25 cellular contexts compared by ENCODE assay signal in genomic region chr3:27536451-27536850, GRCh38. TPM values are rescaled to one million over a fixed set of nuclear protein-coding genes. Genes with fewer than 3 reads are reported as not detected.
A peak's percentile ranks its signal among the peaks of the same experiment; 100 is the strongest.
DNase-seq lines count a peak whose midpoint lies in the region; ATAC-seq and TF ChIP-seq lines count a peak whose summit lies in the region.
"Had no signal": no experiment of that assay in that cellular context is flagged by ENCODE, and none has a peak within 500 bp of the region (broad histone marks: within the 10 kb centered on the region; RNA-seq: fewer than 3 reads in every experiment).

No MANE protein-coding gene starts in this region.

- TF ChIP-seq CTCF in AG04450 (IDR thresholded peaks at IDR 0.05; ENCODE audit: low read depth, low read length), result no peak
- TF ChIP-seq CTCF in PC-9 (conservative IDR thresholded peaks at IDR 0.05), result no peak
- TF ChIP-seq CTCF in osteocyte (IDR thresholded peaks at IDR 0.05), result no peak

- H3K27ac ChIP-seq in AG04450 (ENCODE audit: low read depth, low read length) (peak overlapping the region; percentile 62), PC-9 (peak overlapping the region; percentile 95), epithelial cell of prostate (peak overlapping the region; percentile 98)
- H3K27ac ChIP-seq: BLaER1, colonic mucosa had no signal

- CTCF ChIA-PET in AG04450 (lab: Charles Lee) (interaction anchor here (0.5 to 2.0 kb wide), 3 partner anchors 66 to 144 kb away, joined by 3 to 15 read pairs (median 5); no protein-coding TSS in a partner anchor), PC-9 (lab: Charles Lee) (no interaction called here)

- H3K27me3 ChIP-seq in AG04450 (ENCODE audit: control insufficient read depth, insufficient read depth, low read length) (no peaks in the 10 kb centered on the region), PC-9 (ENCODE audit: insufficient read depth, low read depth) (no peaks in the 10 kb centered on the region), H7 (ENCODE audit: control insufficient read depth, insufficient read depth, low read length) (no peaks in the 10 kb centered on the region)
- H3K27me3 ChIP-seq: BLaER1, colonic mucosa, esophagus muscularis mucosa had no signal

- H3K9me3 Mint-ChIP-seq in osteocyte (ENCODE audit: unreplicated experiment), result no peaks in the 10 kb centered on the region
- H3K9me3 Mint-ChIP-seq: effector memory CD8-positive, alpha-beta T cell had no signal

- H4K20me1 ChIP-seq in PC-9 (ENCODE audit: insufficient read depth), result no peaks in the 10 kb centered on the region
- H4K20me1 ChIP-seq: BLaER1 had no signal

- H3K27me3 Mint-ChIP-seq in osteocyte (ENCODE audit: unreplicated experiment) (no peaks in the 10 kb centered on the region), T-helper 17 cell (no peaks in the 10 kb centered on the region)
- H3K27me3 Mint-ChIP-seq: brain; effector memory CD8-positive, alpha-beta T cell; progenitor cell of endocrine pancreas had no signal

- H3K4me2 ChIP-seq in PC-9, result peak overlapping the region; percentile 64
- H3K4me2 ChIP-seq: BLaER1 had no signal

- peak overlapping the region; percentile 99 for H3K27ac Mint-ChIP-seq in osteocyte (ENCODE audit: unreplicated experiment)
- H3K27ac Mint-ChIP-seq in T-helper 17 cell, result no peak overlapping the region
- H3K27ac Mint-ChIP-seq: effector memory CD8-positive, alpha-beta T cell; progenitor cell of endocrine pancreas had no signal

- no peak for DNase-seq in AG04450 (ENCODE audit: low read depth, low spot score)
- DNase-seq in PC-9, result no peak
- no peak for DNase-seq in epithelial cell of prostate (ENCODE audit: low read depth, low spot score)
- DNase-seq in osteocyte (ENCODE audit: extremely low spot score, unreplicated experiment), result no peak
- DNase-seq in T-helper 17 cell, result no peak
- DNase-seq in H7, result no peak
- DNase-seq in HK-2 (ENCODE audit: unreplicated experiment), result no peak
- DNase-seq: activated CD4-positive, alpha-beta T cell treated with anti-CD3 and anti-CD28 coated beads for 1 hour; activated gamma-delta T cell; activated T-cell treated with anti-CD3 and anti-CD28 coated beads, Interleukin-2, amount 50 U/mL, for 1 hour; Caco-2; colonic mucosa; DMS79 treated with DMSO at 0.1 percent for 48 hours; effector memory CD8-positive, alpha-beta T cell; NCI-H1092; NCI-H187 treated with DMSO at 0.1 percent for 48 hours; NCI-H774; OCI-M1; stimulated activated CD4-positive, alpha-beta T cell treated with anti-CD3 and anti-CD28 coated beads, Interleukin-2, amount 100 ng/mL, for 24 hours had no signal

- H3K36me3 Mint-ChIP-seq in osteocyte (ENCODE audit: unreplicated experiment), result no peaks in the 10 kb centered on the region
- H3K36me3 Mint-ChIP-seq in T-helper 17 cell (ENCODE audit: low read depth), result peaks cover 3% of the 10 kb centered on the region
- H3K36me3 Mint-ChIP-seq: brain had no signal

- peaks cover 49% of the 10 kb centered on the region for H3F3A ChIP-seq in PC-9 (ENCODE audit: insufficient read depth, low read depth)

- H3K9me2 ChIP-seq in PC-9 (ENCODE audit: insufficient read depth), result no peaks in the 10 kb centered on the region

- peaks cover 54% of the 10 kb centered on the region for H3K4me1 ChIP-seq in PC-9 (replicated peaks; ENCODE audit: insufficient read depth)
- H3K4me1 ChIP-seq: colonic mucosa had no signal

- H3K79me2 ChIP-seq in PC-9 (ENCODE audit: low read depth), result no peaks in the 10 kb centered on the region

- POLR2A ChIA-PET in AG04450 (lab: Yijun Ruan, JAX), result no interaction called here
- POLR2A ChIA-PET in PC-9 (lab: Charles Lee; ENCODE audit: unreplicated experiment), result interaction anchor here (0.5 kb wide), 1 partner anchor 33 kb away, joined by 3 read pairs; no protein-coding TSS in a partner anchor

- peaks cover 47% of the 10 kb centered on the region for H3K4me1 Mint-ChIP-seq in osteocyte (ENCODE audit: unreplicated experiment)
- H3K4me1 Mint-ChIP-seq in T-helper 17 cell, result peaks cover 13% of the 10 kb centered on the region

- no TSS peak for BruUV-seq in PC-9 (replicated peaks; lab: Mats Ljungman, UMichigan)

- H3K4me3 ChIP-seq in AG04450 (ENCODE audit: low read depth, low read length), result no peak overlapping the region
- H3K4me3 ChIP-seq in PC-9, result no peak overlapping the region
- no peak overlapping the region for H3K4me3 ChIP-seq in H7 (ENCODE audit: insufficient read depth, low read depth, low read length)
- H3K4me3 ChIP-seq: BLaER1, colonic mucosa, esophagus muscularis mucosa, skin epidermis had no signal

- H3K9me3 ChIP-seq in AG04450 (ENCODE audit: control insufficient read depth, insufficient read depth, low read length) (no peaks in the 10 kb centered on the region), PC-9 (ENCODE audit: insufficient read depth, low read depth) (no peaks in the 10 kb centered on the region), T-helper 17 cell (ENCODE audit: control insufficient read depth, low read length, poor library complexity, severe bottlenecking) (no peaks in the 10 kb centered on the region)
- H3K9me3 ChIP-seq: BLaER1, Caco-2, colonic mucosa, esophagus muscularis mucosa had no signal

- H2AFZ ChIP-seq in PC-9, result no peak overlapping the region

- ATAC-seq in HG03139 (IDR thresholded peaks at IDR 0.05; ENCODE audit: unreplicated experiment), result no peak
- ATAC-seq in T-helper 17 cell, result no peak
- ATAC-seq: effector memory CD8-positive, alpha-beta T cell had no signal

- intact Hi-C loops in PC-9 (cut with micrococcal nuclease; ENCODE audit: unreplicated experiment), result loop anchor here (10.0 kb wide), 1 partner anchor 342 kb away; no protein-coding TSS in a partner anchor

- H3K36me3 ChIP-seq in PC-9 (ENCODE audit: low read depth), result no peaks in the 10 kb centered on the region
- H3K36me3 ChIP-seq in H7 (replicated peaks; ENCODE audit: control insufficient read depth, insufficient read depth, low read length), result no peaks in the 10 kb centered on the region
- H3K36me3 ChIP-seq: BLaER1, colonic mucosa, esophagus muscularis mucosa had no signal

- no peak overlapping the region for H3K4me3 Mint-ChIP-seq in osteocyte (ENCODE audit: unreplicated experiment)
- no peak overlapping the region for H3K4me3 Mint-ChIP-seq in T-helper 17 cell
- H3K4me3 Mint-ChIP-seq: brain; effector memory CD8-positive, alpha-beta T cell had no signal

RNA-seq across cellular contexts. Expression of gene SLC4A7, which starts 52.3 kb away (rescaled TPM):
- polyA plus RNA-seq in AG04450 (2011; rRNA removed), result 31.3 and 42.9 TPM in 2 replicates
- 43.2 and 80.8 TPM in 2 replicates for polyA minus RNA-seq in AG04450 (2011; rRNA and poly(A)+ RNA removed)
- 28.1 and 31.7 TPM in 2 replicates for total RNA-seq in PC-9 (2021)
- total RNA-seq in osteocyte, result 78.8 and 83.7 TPM in 2 replicates
- 10 to 100 TPM; 63.9 to 67.3 TPM for total RNA-seq in T-helper 17 cell
- 61.1 and 112 TPM in 2 replicates for total RNA-seq in H7 (2014; rRNA removed; shearing (Covaris generic))
